In the genomic region with DNA sequence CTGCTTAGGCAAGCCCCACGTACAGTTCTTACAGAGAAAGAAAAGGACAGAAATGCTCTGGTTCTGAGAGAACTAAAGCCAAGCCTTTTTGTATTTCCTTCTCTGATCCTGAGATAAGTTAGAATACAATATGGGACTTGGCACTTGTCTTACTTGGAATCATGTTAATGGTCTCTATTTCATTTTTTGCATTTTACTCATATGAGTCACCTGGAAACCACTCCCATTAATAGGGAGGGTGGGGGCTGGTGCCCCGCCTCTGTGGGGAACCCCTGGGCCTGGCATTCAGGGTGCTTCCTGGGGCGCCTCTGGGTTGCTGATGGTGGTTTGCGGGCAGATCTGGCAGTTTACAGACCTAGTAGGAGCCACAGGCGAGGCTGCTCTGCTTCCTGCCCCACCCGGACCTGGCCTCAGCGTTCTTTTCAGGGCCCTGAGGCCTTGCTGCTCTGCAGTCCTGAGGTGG, we compare ENCODE assay signal across 9 cellular contexts. TPM values are rescaled to one million over a fixed set of nuclear protein-coding genes. Genes with fewer than 3 reads are reported as not detected.
DNase-seq lines count a peak whose midpoint lies in the region; ATAC-seq and TF ChIP-seq lines count a peak whose summit lies in the region.
"Had no signal": no experiment of that assay in that cellular context is flagged by ENCODE, and none has a peak within 500 bp of the region (broad histone marks: within the 10 kb centered on the region; RNA-seq: fewer than 3 reads in every experiment).

No MANE protein-coding gene starts in this region.

- no peak for TF ChIP-seq CTCF in cardiac fibroblast (IDR thresholded peaks at IDR 0.05; ENCODE audit: low read depth, low read length)
- TF ChIP-seq CTCF in sigmoid colon (IDR thresholded peaks at IDR 0.05): no peak
- no peak for TF ChIP-seq CTCF in GM13976 (IDR thresholded peaks at IDR 0.05; ENCODE audit: borderline replicate concordance, control extremely low read depth, extremely low read depth, insufficient read depth, missing control alignments)

- H3K27ac ChIP-seq in sigmoid colon: peak overlapping the region; percentile 28 to 87 (median 41)

- H3K27me3 ChIP-seq in sigmoid colon: no peaks in the 10 kb centered on the region

- no peak for TF ChIP-seq EP300 in sigmoid colon (IDR thresholded peaks at IDR 0.05)

- ATAC-seq in GM18519 (IDR thresholded peaks at IDR 0.05; ENCODE audit: low FRiP score, unreplicated experiment): peak; percentile 72
- peak; percentile 69 for ATAC-seq in HG03469 (IDR thresholded peaks at IDR 0.05; ENCODE audit: unreplicated experiment)

- DNase-seq in activated CD4-positive, CD25-positive, alpha-beta regulatory T cell (lab: John Stamatoyannopoulos, UW): peak; percentile 34 to 86 (median 72)
- DNase-seq in cardiac fibroblast (ENCODE audit: low read depth in 2 of 2) (peak; percentile 16 to 29), sigmoid colon (no peak), GM13976 (ENCODE audit: low spot score) (no peak), retina (no peak), COR-L47 (lab: John Stamatoyannopoulos, UW) (no peak)

- intact Hi-C loops in sigmoid colon (cut with DNase I): no loop called here

- in situ Hi-C loops in GM13976 (cut with MboI; ENCODE audit: low sequenced_read_pairs, unreplicated experiment): no loop called here

- no peak for TF ChIP-seq POLR2A in sigmoid colon (IDR thresholded peaks at IDR 0.05)

- H3K4me1 ChIP-seq in sigmoid colon: peaks cover 0 to 41% (median 29%) of the 10 kb centered on the region in 4 donors

- 9 to 27% methylated on average over 7 of the region's 7 CpGs for WGBS in sigmoid colon, 2 donors

- H3K4me3 ChIP-seq in cardiac fibroblast (replicated peaks in 1 of 2; ENCODE audit: low read depth in 2 of 2, low read length in 2 of 2) (no peak overlapping the region), sigmoid colon (no peak overlapping the region)

- peaks cover 0 to 26% (median 2%) of the 10 kb centered on the region in 4 donors for H3K36me3 ChIP-seq in sigmoid colon

- no peaks in the 10 kb centered on the region for H3K9me3 ChIP-seq in sigmoid colon

RNA-seq across cellular contexts. Expression of gene TSPAN2, which starts 26.7 kb away (rescaled TPM):
- 100 to 1,000 TPM in 2 of 4 donors, 10 to 100 TPM in 2; 61.5 to 122 (median 94.7) TPM for total RNA-seq in sigmoid colon
- 1 to 10 TPM in 2 of 3 donors, under 1 TPM in 1; 0.46 to 5.5 (median 1.8) TPM for polyA plus RNA-seq in sigmoid colon

RNA-seq across cellular contexts. Expression of gene TSHB, which starts 32.9 kb away (rescaled TPM):
- total RNA-seq in sigmoid colon: not detected
- not detected for polyA plus RNA-seq in sigmoid colon
- total RNA-seq: liver had no signal
- polyA plus RNA-seq: liver had no signal

Comparison
In these comparisons a context has a peak if more than half of its experiments do, and no peak if none do; other contexts are left out.
1. DNase-seq: peak in activated CD4-positive, CD25-positive, alpha-beta regulatory T cell (4 of 4) and cardiac fibroblast (2 of 2); none in sigmoid colon (single experiment), GM13976 (single experiment), retina (single experiment) and COR-L47 (single experiment).